ENCODE assay signal across 13 cellular contexts in genomic region chr5:143251946-143252345, GRCh38.
DNase-seq lines count a peak whose midpoint lies in the region; ATAC-seq lines count a peak whose summit lies in the region.
"Had no signal": no experiment of that assay in that cellular context is flagged by ENCODE, and none has a peak within 500 bp of the region (broad histone marks: within the 10 kb centered on the region; RNA-seq: fewer than 3 reads in every experiment).

No MANE protein-coding gene starts in this region.

- H3K9me3 Mint-ChIP-seq in stimulated activated effector memory CD8-positive, alpha-beta T cell treated with anti-CD3 and anti-CD28 coated beads, Interleukin-12 subunit alpha, Interleukin-12 subunit beta, amount 100 ng/mL, for 72 hours: no peaks in the 10 kb centered on the region

- no peak for DNase-seq in stimulated activated effector memory CD8-positive, alpha-beta T cell treated with anti-CD3 and anti-CD28 coated beads, Interleukin-12 subunit alpha, Interleukin-12 subunit beta, amount 100 ng/mL, for 72 hours (ENCODE audit: low spot score in 2 of 2)
- no peak for DNase-seq in NCI-H2171 treated with DMSO at 0.1 percent for 48 hours (lab: John Stamatoyannopoulos, UW)
- no peak for DNase-seq in stimulated activated CD4-positive, alpha-beta T cell treated with anti-CD3 and anti-CD28 coated beads, Interleukin-2, amount 100 ng/mL, for 24 hours
- DNase-seq in left colon: no peak
- DNase-seq: GF-D8, H7, NCI-H2029 treated with DMSO at 0.1 percent for 48 hours, NCI-H748 treated with DMSO at 0.1 percent for 48 hours, PC-3 had no signal

- H3K27ac Mint-ChIP-seq in stimulated activated effector memory CD8-positive, alpha-beta T cell treated with anti-CD3 and anti-CD28 coated beads, Interleukin-12 subunit alpha, Interleukin-12 subunit beta, amount 100 ng/mL, for 72 hours: peak overlapping the region; percentile 3

- H3K4me3 Mint-ChIP-seq in stimulated activated effector memory CD8-positive, alpha-beta T cell treated with anti-CD3 and anti-CD28 coated beads, Interleukin-12 subunit alpha, Interleukin-12 subunit beta, amount 100 ng/mL, for 72 hours: no peak overlapping the region

- no peaks in the 10 kb centered on the region for H3K36me3 Mint-ChIP-seq in stimulated activated effector memory CD8-positive, alpha-beta T cell treated with anti-CD3 and anti-CD28 coated beads, Interleukin-12 subunit alpha, Interleukin-12 subunit beta, amount 100 ng/mL, for 72 hours

- intact Hi-C loops in left colon (cut with DNase I, micrococcal nuclease): no loop called here

- ATAC-seq in GM18867 (IDR thresholded peaks at IDR 0.05; ENCODE audit: unreplicated experiment): peak; percentile 34
- peak; percentile 42 for ATAC-seq in HG02642 (IDR thresholded peaks at IDR 0.05; ENCODE audit: poor library complexity, unreplicated experiment)
- ATAC-seq in HG03432 (IDR thresholded peaks at IDR 0.05; ENCODE audit: unreplicated experiment): peak; percentile 44
- no peak for ATAC-seq in stimulated activated effector memory CD8-positive, alpha-beta T cell treated with anti-CD3 and anti-CD28 coated beads, Interleukin-12 subunit alpha, Interleukin-12 subunit beta, amount 100 ng/mL, for 72 hours
- no peak for ATAC-seq in left colon
- no peak for ATAC-seq in HG03378 (IDR thresholded peaks at IDR 0.05; ENCODE audit: unreplicated experiment)
- ATAC-seq: PC-3 had no signal

- H3K4me1 Mint-ChIP-seq in stimulated activated effector memory CD8-positive, alpha-beta T cell treated with anti-CD3 and anti-CD28 coated beads, Interleukin-12 subunit alpha, Interleukin-12 subunit beta, amount 100 ng/mL, for 72 hours: no peaks in the 10 kb centered on the region

Comparison
In these comparisons a context has a peak if more than half of its experiments do, and no peak if none do; other contexts are left out.
1. ATAC-seq: peak in GM18867 (single experiment), HG02642 (single experiment) and HG03432 (single experiment); none in stimulated activated effector memory CD8-positive, alpha-beta T cell treated with anti-CD3 and anti-CD28 coated beads, Interleukin-12 subunit alpha, Interleukin-12 subunit beta, amount 100 ng/mL, for 72 hours (single experiment), left colon (single experiment) and HG03378 (single experiment).